Comparison of ENCODE assay signal across 35 cellular contexts in the genomic region with DNA sequence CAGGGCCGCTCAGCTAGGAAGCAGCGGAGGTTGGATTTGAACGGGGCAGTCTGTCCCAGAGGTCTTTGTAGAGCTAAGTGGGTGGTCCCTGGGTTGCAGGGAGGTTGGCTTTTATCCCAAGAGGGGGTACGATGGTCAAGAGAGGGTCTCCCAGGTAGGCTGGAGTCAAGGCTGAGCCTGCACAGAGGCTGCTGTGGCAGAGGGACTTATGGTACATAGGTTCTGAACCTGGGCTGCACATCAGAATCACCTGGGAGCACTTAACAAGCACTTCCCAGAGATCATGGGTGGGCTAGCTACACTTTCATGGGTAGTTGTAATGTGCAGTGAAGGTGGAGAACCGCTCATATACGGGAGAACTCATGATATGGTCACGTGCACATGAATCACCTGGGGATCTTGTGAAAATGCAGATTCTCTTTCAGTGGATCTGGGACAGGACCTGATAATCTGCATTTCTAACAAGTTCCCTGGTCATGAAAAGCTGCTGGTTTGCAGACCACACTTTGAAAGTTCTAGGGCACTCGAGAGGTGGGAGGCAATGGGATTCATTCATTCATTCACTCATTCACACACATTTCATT. TPM values are rescaled to one million over a fixed set of nuclear protein-coding genes. Genes with fewer than 3 reads are reported as not detected.
"Had no signal": no experiment of that assay in that cellular context is flagged by ENCODE, and none has a peak within 500 bp of the region (broad histone marks: within the 10 kb centered on the region; RNA-seq: fewer than 3 reads in every experiment).

No MANE protein-coding gene starts in this region.

- H3K9me3 Mint-ChIP-seq: activated naive CD8-positive, alpha-beta T cell treated with anti-CD3 and anti-CD28 coated beads for 36 hours; activated T-helper 2 cell treated with anti-CD3 and anti-CD28 coated beads, Interferon-gamma antibody, Interleukin-2, Interleukin-4, amounts not matched to agents 10 μg/mL and 5 μg/mL and 100 μg/mL, durations not matched to agents 14 hours and 24 hours and 36 hours; natural killer cell had no signal

- H3K27ac ChIP-seq: adrenal gland, ascending aorta, cardiac muscle cell, colonic mucosa, left lung, lower lobe of right lung, neural progenitor cell, tibial nerve, uterus, WERI-Rb-1 had no signal

- H3K4me3 Mint-ChIP-seq: activated naive CD8-positive, alpha-beta T cell treated with anti-CD3 and anti-CD28 coated beads for 36 hours; effector memory CD8-positive, alpha-beta T cell; natural killer cell; T-helper 17 cell had no signal

- H3K4me1 ChIP-seq: adrenal gland, colonic mucosa had no signal

- FAIRE-seq: endothelial cell of umbilical vein, kidney had no signal

- H3K36me3 ChIP-seq: adrenal gland, ascending aorta, cardiac muscle cell, colonic mucosa, left lung, lower lobe of right lung, neural progenitor cell, tibial nerve, uterus, WERI-Rb-1 had no signal

- H3K9me3 ChIP-seq: adrenal gland, ascending aorta, colonic mucosa, left lung, lower lobe of right lung, tibial nerve, uterus had no signal

- ATAC-seq: activated CD4-positive, CD25-positive, alpha-beta regulatory T cell treated with anti-CD3 and anti-CD28 coated beads, Interleukin-2, amount 50 U/mL, for 24 hours; effector memory CD8-positive, alpha-beta T cell; left lung; natural killer cell; right cardiac atrium; T-helper 17 cell had no signal

- H3K4me3 ChIP-seq: adrenal gland, ascending aorta, cardiac muscle cell, colonic mucosa, dorsolateral prefrontal cortex, left lung, lower lobe of right lung, neural progenitor cell, tibial nerve, uterus had no signal

- H3K27ac Mint-ChIP-seq: activated naive CD8-positive, alpha-beta T cell treated with anti-CD3 and anti-CD28 coated beads for 36 hours; activated T-helper 2 cell treated with anti-CD3 and anti-CD28 coated beads, Interferon-gamma antibody, Interleukin-2, Interleukin-4, amounts not matched to agents 10 μg/mL and 5 μg/mL and 100 μg/mL, durations not matched to agents 14 hours and 24 hours and 36 hours; effector memory CD8-positive, alpha-beta T cell; natural killer cell; neural progenitor cell; T-helper 17 cell had no signal

- H2AFZ ChIP-seq: neural progenitor cell had no signal

- H3K4me2 ChIP-seq: neural progenitor cell had no signal

- H3K36me3 Mint-ChIP-seq: activated naive CD8-positive, alpha-beta T cell treated with anti-CD3 and anti-CD28 coated beads for 36 hours; brain; natural killer cell had no signal

- DNase-seq: activated CD4-positive, alpha-beta T cell treated with anti-CD3 and anti-CD28 coated beads for 48 hours; activated CD4-positive, alpha-beta T cell treated with anti-CD3 and anti-CD28 coated beads, Interleukin-2, amount 50 U/mL, for 48 hours; activated naive CD4-positive, alpha-beta T cell treated with Interleukin-2 at 50 U/mL for 16 hours; activated naive CD8-positive, alpha-beta T cell treated with anti-CD3 and anti-CD28 coated beads for 36 hours; activated T-cell treated with anti-CD3 and anti-CD28 coated beads, Interleukin-2, amount 50 U/mL, for 48 hours; adrenal gland; cerebellar nuclear complex; colonic mucosa; dorsolateral prefrontal cortex; effector memory CD8-positive, alpha-beta T cell; hippocampal formation; kidney; left lung; lower lobe of right lung; mesenchymal stem cell; natural killer cell; occipital lobe; posterior cingulate gyrus; right cardiac atrium; stimulated activated CD4-positive, alpha-beta T cell treated with anti-CD3 and anti-CD28 coated beads, Interleukin-2, amount 100 ng/mL, for 48 hours; stimulated activated naive CD4-positive, alpha-beta T cell treated with Interleukin-2 at 50 U/mL for 16 hours; T-helper 17 cell; T1000; uterus; WERI-Rb-1 had no signal

- H3K9ac ChIP-seq: neural progenitor cell had no signal

RNA-seq across cellular contexts. Expression of gene RASGRF1, which starts 2.9 kb away (rescaled TPM):
- total RNA-seq: activated naive CD8-positive, alpha-beta T cell treated with anti-CD3 and anti-CD28 coated beads for 36 hours; activated T-helper 2 cell treated with anti-CD3 and anti-CD28 coated beads, Interferon-gamma antibody, Interleukin-2, Interleukin-4, amounts not matched to agents 10 μg/mL and 5 μg/mL and 100 μg/mL, durations not matched to agents 14 hours and 24 hours and 36 hours; ascending aorta; endothelial cell of umbilical vein; fibroblast of lung; mononuclear cell; natural killer cell had no signal
- polyA plus RNA-seq: cardiac muscle cell had no signal
